Comparison of ENCODE assay signal across 1 cellular context in genomic region chr11:108235633-108236032, GRCh38.
TF ChIP-seq lines count a peak whose summit lies in the region.

No MANE protein-coding gene starts in this region.

TF ChIP-seq in GM12878, 131 proteins besides CTCF, POLR2A, EP300 and RAD21:
- TF ChIP-seq FOS (IDR thresholded peaks at IDR 0.05; ENCODE audit: borderline replicate concordance, extremely low read depth, insufficient read length) (no peak), BRCA1 (IDR thresholded peaks at IDR 0.05; ENCODE audit: low read depth, low read length) (no peak), MYB (IDR thresholded peaks at IDR 0.05; ENCODE audit: borderline replicate concordance, low read depth, low read length) (no peak), BCL11A (IDR thresholded peaks at IDR 0.05; ENCODE audit: low read depth, low read length) (no peak), NFIC (IDR thresholded peaks at IDR 0.05; ENCODE audit: low read depth, low read length) (no peak), USF1 (IDR thresholded peaks at IDR 0.05; ENCODE audit: borderline replicate concordance, extremely low read length, insufficient read depth, low read depth, low read length) (no peak), KLF5 (IDR thresholded peaks at IDR 0.05; ENCODE audit: partially characterized antibody) (no peak), JUND (IDR thresholded peaks at IDR 0.05; ENCODE audit: low read depth, low read length) (no peak), SMC3 (IDR thresholded peaks at IDR 0.05; ENCODE audit: borderline replicate concordance, low read length) (no peak), SIX5 (IDR thresholded peaks at IDR 0.05; ENCODE audit: low read depth, low read length, severe bottlenecking) (no peak), IKZF2 (IDR thresholded peaks at IDR 0.05) (no peak), SMAD1 (IDR thresholded peaks at IDR 0.05; ENCODE audit: low read depth, partially characterized antibody) (no peak), SP1 (IDR thresholded peaks at IDR 0.05; ENCODE audit: low read depth, low read length) (no peak), DPF2 (IDR thresholded peaks at IDR 0.05) (no peak), BCL3 (IDR thresholded peaks at IDR 0.05; ENCODE audit: borderline replicate concordance, insufficient read depth, low read depth, low read length, poor library complexity, severe bottlenecking) (no peak), ZNF217 (IDR thresholded peaks at IDR 0.05) (no peak), TAF1 (IDR thresholded peaks at IDR 0.05; ENCODE audit: borderline replicate concordance, low read depth, low read length) (no peak)
- TF ChIP-seq, protein P1, sequence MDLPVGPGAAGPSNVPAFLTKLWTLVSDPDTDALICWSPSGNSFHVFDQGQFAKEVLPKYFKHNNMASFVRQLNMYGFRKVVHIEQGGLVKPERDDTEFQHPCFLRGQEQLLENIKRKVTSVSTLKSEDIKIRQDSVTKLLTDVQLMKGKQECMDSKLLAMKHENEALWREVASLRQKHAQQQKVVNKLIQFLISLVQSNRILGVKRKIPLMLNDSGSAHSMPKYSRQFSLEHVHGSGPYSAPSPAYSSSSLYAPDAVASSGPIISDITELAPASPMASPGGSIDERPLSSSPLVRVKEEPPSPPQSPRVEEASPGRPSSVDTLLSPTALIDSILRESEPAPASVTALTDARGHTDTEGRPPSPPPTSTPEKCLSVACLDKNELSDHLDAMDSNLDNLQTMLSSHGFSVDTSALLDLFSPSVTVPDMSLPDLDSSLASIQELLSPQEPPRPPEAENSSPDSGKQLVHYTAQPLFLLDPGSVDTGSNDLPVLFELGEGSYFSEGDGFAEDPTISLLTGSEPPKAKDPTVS (IDR thresholded peaks at IDR 0.05; ENCODE audit: low read depth, low read length) = no peak
- TF ChIP-seq, protein P2, sequence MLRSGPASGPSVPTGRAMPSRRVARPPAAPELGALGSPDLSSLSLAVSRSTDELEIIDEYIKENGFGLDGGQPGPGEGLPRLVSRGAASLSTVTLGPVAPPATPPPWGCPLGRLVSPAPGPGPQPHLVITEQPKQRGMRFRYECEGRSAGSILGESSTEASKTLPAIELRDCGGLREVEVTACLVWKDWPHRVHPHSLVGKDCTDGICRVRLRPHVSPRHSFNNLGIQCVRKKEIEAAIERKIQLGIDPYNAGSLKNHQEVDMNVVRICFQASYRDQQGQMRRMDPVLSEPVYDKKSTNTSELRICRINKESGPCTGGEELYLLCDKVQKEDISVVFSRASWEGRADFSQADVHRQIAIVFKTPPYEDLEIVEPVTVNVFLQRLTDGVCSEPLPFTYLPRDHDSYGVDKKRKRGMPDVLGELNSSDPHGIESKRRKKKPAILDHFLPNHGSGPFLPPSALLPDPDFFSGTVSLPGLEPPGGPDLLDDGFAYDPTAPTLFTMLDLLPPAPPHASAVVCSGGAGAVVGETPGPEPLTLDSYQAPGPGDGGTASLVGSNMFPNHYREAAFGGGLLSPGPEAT (IDR thresholded peaks at IDR 0.05; ENCODE audit: low read depth) = no peak
